In the genomic region with DNA sequence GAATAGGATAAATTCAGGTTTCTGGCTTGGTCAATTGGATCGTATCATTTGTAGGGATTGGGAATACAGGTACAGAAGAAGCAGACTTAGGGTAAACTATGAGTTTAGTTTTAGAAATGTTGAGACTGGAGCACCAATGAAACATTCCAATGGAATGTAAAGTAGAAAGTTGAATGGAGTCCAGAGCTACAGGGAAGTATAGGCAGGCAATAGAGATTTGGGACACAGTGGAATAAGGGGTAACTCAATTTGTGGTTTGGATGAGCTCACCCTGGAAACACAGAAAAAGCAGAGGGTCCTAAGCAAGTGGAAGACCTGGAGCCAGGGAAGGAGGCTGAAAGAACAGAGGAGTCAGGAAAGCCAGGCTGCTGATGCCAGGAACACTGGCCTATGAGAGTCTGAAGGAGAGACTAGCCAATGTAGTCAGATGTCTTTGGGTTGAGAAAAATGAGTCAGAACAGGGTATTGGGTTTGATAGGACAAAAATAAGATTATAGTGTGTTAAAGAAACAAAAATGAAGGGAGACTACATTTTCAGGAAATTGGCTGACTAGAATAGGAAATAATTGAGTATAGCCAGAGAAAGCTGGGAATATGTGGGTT, we compare ENCODE assay signal across 21 cellular contexts.
A peak's percentile ranks its signal among the peaks of the same experiment; 100 is the strongest.
DNase-seq lines count a peak whose midpoint lies in the region; ATAC-seq and TF ChIP-seq lines count a peak whose summit lies in the region.
"Had no signal": no experiment of that assay in that cellular context is flagged by ENCODE, and none has a peak within 500 bp of the region (broad histone marks: within the 10 kb centered on the region; RNA-seq: fewer than 3 reads in every experiment).

No MANE protein-coding gene starts in this region.

- H3K27ac Mint-ChIP-seq in activated naive CD4-positive, alpha-beta T cell treated with anti-CD3 and anti-CD28 coated beads, Interleukin-2, amount 50 U/mL, for 24 hours = peak overlapping the region; percentile 32
- H3K27ac Mint-ChIP-seq in endothelial cell (ENCODE audit: unreplicated experiment) = no peak overlapping the region
- H3K27ac Mint-ChIP-seq: immature natural killer cell; stimulated activated naive CD8-positive, alpha-beta T cell treated with anti-CD3 and anti-CD28 coated beads, Interleukin-15, Interleukin-2, amounts not matched to agents 100 ng/mL and 50 ng/mL, for 24 hours; type B pancreatic cell had no signal

- TF ChIP-seq CTCF in RWPE1 (conservative IDR thresholded peaks at IDR 0.05; ENCODE audit: low read depth) (no peak), fibroblast of pulmonary artery (IDR thresholded peaks at IDR 0.05; ENCODE audit: low read length, missing control alignments) (no peak), endothelial cell (IDR thresholded peaks at IDR 0.05; ENCODE audit: unreplicated experiment) (no peak)

- H3K4me1 Mint-ChIP-seq in activated naive CD4-positive, alpha-beta T cell treated with anti-CD3 and anti-CD28 coated beads, Interleukin-2, amount 50 U/mL, for 24 hours = peaks cover 34% of the 10 kb centered on the region
- H3K4me1 Mint-ChIP-seq in endothelial cell (ENCODE audit: unreplicated experiment) = no peaks in the 10 kb centered on the region
- H3K4me1 Mint-ChIP-seq: immature natural killer cell, neural crest cell had no signal

- peaks cover 13% of the 10 kb centered on the region for H3K36me3 Mint-ChIP-seq in activated naive CD4-positive, alpha-beta T cell treated with anti-CD3 and anti-CD28 coated beads, Interleukin-2, amount 50 U/mL, for 24 hours
- H3K36me3 Mint-ChIP-seq in endothelial cell (ENCODE audit: low read depth, unreplicated experiment) = no peaks in the 10 kb centered on the region
- H3K36me3 Mint-ChIP-seq: immature natural killer cell had no signal

- DNase-seq in activated naive CD4-positive, alpha-beta T cell treated with anti-CD3 and anti-CD28 coated beads, Interleukin-2, amount 50 U/mL, for 16 hours = no peak
- peak; percentile 34 for DNase-seq in RWPE1 (ENCODE audit: low spot score)
- DNase-seq in fibroblast of pulmonary artery (ENCODE audit: low read depth) = peak; percentile 13
- DNase-seq in OCI-M2 (lab: John Stamatoyannopoulos, UW; ENCODE audit: unreplicated experiment) = no peak
- DNase-seq in endothelial cell (ENCODE audit: low spot score) = no peak
- DNase-seq: activated CD4-positive, alpha-beta T cell treated with anti-CD3 and anti-CD28 coated beads for 1 hour; Caco-2; erythroblast; GDM1; heart left ventricle; immature natural killer cell; NCI-H2029; NCI-H510A; SIG-M5; stimulated activated CD4-positive, alpha-beta T cell treated with anti-CD3 and anti-CD28 coated beads, Interleukin-15, amount 100 ng/mL, for 24 hours had no signal

- no peak for ATAC-seq in GM21390 (IDR thresholded peaks at IDR 0.05; ENCODE audit: unreplicated experiment)
- ATAC-seq in GM21737 (IDR thresholded peaks at IDR 0.05; ENCODE audit: unreplicated experiment) = no peak
- ATAC-seq: heart left ventricle had no signal

- H3K4me3 Mint-ChIP-seq in activated naive CD4-positive, alpha-beta T cell treated with anti-CD3 and anti-CD28 coated beads, Interleukin-2, amount 50 U/mL, for 24 hours = no peak overlapping the region
- H3K4me3 Mint-ChIP-seq in endothelial cell (ENCODE audit: unreplicated experiment) = no peak overlapping the region
- H3K4me3 Mint-ChIP-seq: immature natural killer cell; neural crest cell; stimulated activated naive CD8-positive, alpha-beta T cell treated with anti-CD3 and anti-CD28 coated beads, Interleukin-15, Interleukin-2, amounts not matched to agents 100 ng/mL and 50 ng/mL, for 24 hours; type B pancreatic cell had no signal

- CTCF ChIA-PET in RWPE1 (lab: Yijun Ruan, JAX) = interaction anchor here (0.6 to 0.7 kb wide), 2 partner anchors 22 to 159 kb away, joined by 3 read pairs; no protein-coding TSS in a partner anchor

- H3K27me3 Mint-ChIP-seq in activated naive CD4-positive, alpha-beta T cell treated with anti-CD3 and anti-CD28 coated beads, Interleukin-2, amount 50 U/mL, for 24 hours = no peaks in the 10 kb centered on the region
- H3K27me3 Mint-ChIP-seq in endothelial cell (ENCODE audit: unreplicated experiment) = no peaks in the 10 kb centered on the region
- H3K27me3 Mint-ChIP-seq: stimulated activated naive CD8-positive, alpha-beta T cell treated with anti-CD3 and anti-CD28 coated beads, Interleukin-15, Interleukin-2, amounts not matched to agents 100 ng/mL and 50 ng/mL, for 24 hours had no signal

- no peaks in the 10 kb centered on the region for H3K9me3 Mint-ChIP-seq in activated naive CD4-positive, alpha-beta T cell treated with anti-CD3 and anti-CD28 coated beads, Interleukin-2, amount 50 U/mL, for 24 hours
- no peaks in the 10 kb centered on the region for H3K9me3 Mint-ChIP-seq in endothelial cell (ENCODE audit: unreplicated experiment)
- H3K9me3 Mint-ChIP-seq: neural crest cell; stimulated activated naive CD8-positive, alpha-beta T cell treated with anti-CD3 and anti-CD28 coated beads, Interleukin-15, Interleukin-2, amounts not matched to agents 100 ng/mL and 50 ng/mL, for 24 hours; type B pancreatic cell had no signal

- POLR2A ChIA-PET in RWPE1 (lab: Yijun Ruan, JAX; ENCODE audit: low non-redundant PET) = no interaction called here

- no peak overlapping the region for H3K4me3 ChIP-seq in fibroblast of pulmonary artery (replicated peaks; ENCODE audit: low read depth, low read length)
- H3K4me3 ChIP-seq: heart left ventricle had no signal

- no peak overlapping the region for H3K27ac ChIP-seq in RWPE1
- H3K27ac ChIP-seq: heart left ventricle had no signal

Comparison
In these comparisons a context has a peak if more than half of its experiments do, and no peak if none do; other contexts are left out.
1. DNase-seq: peak in RWPE1 (single experiment) and fibroblast of pulmonary artery (single experiment); none in activated naive CD4-positive, alpha-beta T cell treated with anti-CD3 and anti-CD28 coated beads, Interleukin-2, amount 50 U/mL, for 16 hours (single experiment), OCI-M2 (single experiment) and endothelial cell (single experiment).